19 cellular contexts compared by ENCODE assay signal in the genomic region with DNA sequence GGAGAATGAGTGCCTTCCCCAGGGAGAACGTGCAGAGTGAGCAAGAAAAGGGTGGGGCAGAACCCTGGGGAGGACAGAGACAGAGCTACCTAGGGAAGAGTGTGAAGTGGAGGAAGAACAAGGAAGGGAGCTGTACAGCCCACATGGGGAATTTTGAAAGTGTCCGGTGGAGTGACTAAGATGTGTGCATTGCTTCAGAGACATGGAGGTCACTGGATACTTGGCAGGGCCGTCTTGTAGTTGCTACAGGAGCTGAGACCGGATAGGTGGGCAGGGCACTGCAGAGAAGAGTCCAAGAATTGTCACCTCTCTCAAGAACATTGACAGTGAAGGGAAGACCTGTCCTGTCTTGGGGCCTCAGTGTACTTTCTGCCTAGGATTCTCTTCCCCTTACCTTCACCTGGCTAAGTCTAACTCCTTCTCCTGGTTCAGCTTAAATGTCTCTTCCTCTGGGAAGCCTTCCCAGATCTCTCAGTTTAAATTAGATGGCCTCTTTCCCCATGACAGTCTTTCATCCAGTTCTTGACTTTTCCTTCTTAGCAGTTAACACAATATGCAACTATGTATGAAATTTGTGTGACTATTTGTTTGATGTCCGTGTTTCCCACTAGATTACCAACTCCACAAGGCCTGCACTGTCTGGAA. TPM values are rescaled to one million over a fixed set of nuclear protein-coding genes. Genes with fewer than 3 reads are reported as not detected.
DNase-seq lines count a peak whose midpoint lies in the region; ATAC-seq and TF ChIP-seq lines count a peak whose summit lies in the region.
"Had no signal": no experiment of that assay in that cellular context is flagged by ENCODE, and none has a peak within 500 bp of the region (broad histone marks: within the 10 kb centered on the region; RNA-seq: fewer than 3 reads in every experiment).

No MANE protein-coding gene starts in this region.

- no peaks in the 10 kb centered on the region for H3K4me1 Mint-ChIP-seq in activated CD8-positive, alpha-beta T cell treated with anti-CD3 and anti-CD28 coated beads, Interleukin-2, amount 10 ng/mL, durations not matched to agents 7 days and 5 days (ENCODE audit: low read depth)
- H3K4me1 Mint-ChIP-seq: activated naive CD4-positive, alpha-beta T cell treated with anti-CD3 and anti-CD28 coated beads, Interleukin-2, amount 50 U/mL, for 24 hours had no signal

- no peak for ATAC-seq in GM21576 (IDR thresholded peaks at IDR 0.05; ENCODE audit: unreplicated experiment)
- ATAC-seq in activated CD8-positive, alpha-beta T cell treated with anti-CD3 and anti-CD28 coated beads, Interleukin-2, amount 10 ng/mL, durations not matched to agents 7 days and 5 days, result no peak
- ATAC-seq: left ventricle myocardium superior had no signal

- no peak overlapping the region for H3K4me3 ChIP-seq in coronary artery
- H3K4me3 ChIP-seq: SJSA1, skin epidermis, suprapubic skin had no signal

- H3K27ac Mint-ChIP-seq in activated CD8-positive, alpha-beta T cell treated with anti-CD3 and anti-CD28 coated beads, Interleukin-2, amount 10 ng/mL, durations not matched to agents 7 days and 5 days, result no peak overlapping the region
- H3K27ac Mint-ChIP-seq: activated naive CD4-positive, alpha-beta T cell treated with anti-CD3 and anti-CD28 coated beads, Interleukin-2, amount 50 U/mL, for 24 hours had no signal

- POLR2A ChIA-PET in activated CD8-positive, alpha-beta T cell treated with anti-CD3 and anti-CD28 coated beads, Interleukin-2, amount 10 ng/mL, durations not matched to agents 7 days and 5 days (lab: Charles Lee), result no interaction called here

- CTCF ChIA-PET in activated CD8-positive, alpha-beta T cell treated with anti-CD3 and anti-CD28 coated beads, Interleukin-2, amount 10 ng/mL, durations not matched to agents 7 days and 5 days (lab: Charles Lee), result interaction anchor here (0.6 to 1.4 kb wide), 3 partner anchors 26 to 1042 kb away, joined by 3 to 5 read pairs (median 5); no protein-coding TSS in a partner anchor

- no peak overlapping the region for H3K27ac ChIP-seq in coronary artery
- H3K27ac ChIP-seq: SJSA1, skin epidermis, suprapubic skin had no signal

- no peaks in the 10 kb centered on the region for H3K9me3 Mint-ChIP-seq in activated CD8-positive, alpha-beta T cell treated with anti-CD3 and anti-CD28 coated beads, Interleukin-2, amount 10 ng/mL, durations not matched to agents 7 days and 5 days (ENCODE audit: insufficient read depth)
- H3K9me3 Mint-ChIP-seq: activated naive CD4-positive, alpha-beta T cell treated with anti-CD3 and anti-CD28 coated beads, Interleukin-2, amount 50 U/mL, for 24 hours had no signal

- no peak overlapping the region for H3K4me3 Mint-ChIP-seq in activated CD8-positive, alpha-beta T cell treated with anti-CD3 and anti-CD28 coated beads, Interleukin-2, amount 10 ng/mL, durations not matched to agents 7 days and 5 days
- H3K4me3 Mint-ChIP-seq: activated naive CD4-positive, alpha-beta T cell treated with anti-CD3 and anti-CD28 coated beads, Interleukin-2, amount 50 U/mL, for 24 hours; brain had no signal

- H3K36me3 Mint-ChIP-seq in activated CD8-positive, alpha-beta T cell treated with anti-CD3 and anti-CD28 coated beads, Interleukin-2, amount 10 ng/mL, durations not matched to agents 7 days and 5 days (ENCODE audit: low read depth), result no peaks in the 10 kb centered on the region
- H3K36me3 Mint-ChIP-seq: activated naive CD4-positive, alpha-beta T cell treated with anti-CD3 and anti-CD28 coated beads, Interleukin-2, amount 50 U/mL, for 24 hours; brain had no signal

- H3K27me3 Mint-ChIP-seq in activated CD8-positive, alpha-beta T cell treated with anti-CD3 and anti-CD28 coated beads, Interleukin-2, amount 10 ng/mL, durations not matched to agents 7 days and 5 days (ENCODE audit: low read depth), result peaks cover 50% of the 10 kb centered on the region

- no peak for TF ChIP-seq CTCF in coronary artery (IDR thresholded peaks at IDR 0.05)

- peak; percentile 48 for DNase-seq in CD1c-positive myeloid dendritic cell (ENCODE audit: extremely low spot score)
- peak; percentile 22 for DNase-seq in M059J (ENCODE audit: low read depth)
- DNase-seq in coronary artery (ENCODE audit: low spot score), result peak; percentile 29
- peak; percentile 59 for DNase-seq in kidney tubule cell (ENCODE audit: low spot score)
- no peak for DNase-seq in HuH-7.5 (ENCODE audit: low spot score)
- DNase-seq in activated CD8-positive, alpha-beta T cell treated with anti-CD3 and anti-CD28 coated beads, Interleukin-2, amount 10 ng/mL, durations not matched to agents 7 days and 5 days, result no peak
- no peak for DNase-seq in LoVo (ENCODE audit: low spot score)
- DNase-seq: activated CD4-positive, alpha-beta T cell treated with anti-CD3 and anti-CD28 coated beads for 1 hour; foreskin melanocyte; left ventricle myocardium superior; NCI-H2081; NCI-H524; stimulated activated CD4-positive, alpha-beta T cell treated with anti-CD3 and anti-CD28 coated beads, Interleukin-4, amount 100 ng/mL, for 24 hours had no signal

RNA-seq across cellular contexts. Expression of gene P2RY6, which starts 9.2 kb away (rescaled TPM):
- total RNA-seq in M059J (2014; rRNA removed; shearing (Covaris generic)), result 3.3 and 5.6 TPM in 2 replicates
- total RNA-seq in activated CD8-positive, alpha-beta T cell treated with anti-CD3 and anti-CD28 coated beads, Interleukin-2, amount 10 ng/mL, durations not matched to agents 7 days and 5 days, result not detected
- total RNA-seq: SJSA1 had no signal

RNA-seq across cellular contexts. Expression of gene P2RY2, which starts 44.9 kb away (rescaled TPM):
- 0.30 and 0.84 TPM in 2 replicates for total RNA-seq in M059J (2014; rRNA removed; shearing (Covaris generic))
- total RNA-seq in activated CD8-positive, alpha-beta T cell treated with anti-CD3 and anti-CD28 coated beads, Interleukin-2, amount 10 ng/mL, durations not matched to agents 7 days and 5 days, result not detected
- total RNA-seq: SJSA1 had no signal

RNA-seq across cellular contexts. Expression of gene ARHGEF17, which starts 45.1 kb away (rescaled TPM):
- total RNA-seq in M059J (2014; rRNA removed; shearing (Covaris generic)), result 6.0 and 17.5 TPM in 2 replicates
- total RNA-seq in activated CD8-positive, alpha-beta T cell treated with anti-CD3 and anti-CD28 coated beads, Interleukin-2, amount 10 ng/mL, durations not matched to agents 7 days and 5 days, result under 1 TPM in 1 of 2 experiments, not detected in 1; 0.18 TPM

Comparison
In these comparisons a context has a peak if more than half of its experiments do, and no peak if none do; other contexts are left out.
1. DNase-seq: peak in CD1c-positive myeloid dendritic cell (single experiment), M059J (single experiment), coronary artery (single experiment) and kidney tubule cell (single experiment); none in HuH-7.5 (single experiment), activated CD8-positive, alpha-beta T cell treated with anti-CD3 and anti-CD28 coated beads, Interleukin-2, amount 10 ng/mL, durations not matched to agents 7 days and 5 days (single experiment) and LoVo (single experiment).